Comparison of ENCODE assay signal across 2 cellular contexts in the genomic region with DNA sequence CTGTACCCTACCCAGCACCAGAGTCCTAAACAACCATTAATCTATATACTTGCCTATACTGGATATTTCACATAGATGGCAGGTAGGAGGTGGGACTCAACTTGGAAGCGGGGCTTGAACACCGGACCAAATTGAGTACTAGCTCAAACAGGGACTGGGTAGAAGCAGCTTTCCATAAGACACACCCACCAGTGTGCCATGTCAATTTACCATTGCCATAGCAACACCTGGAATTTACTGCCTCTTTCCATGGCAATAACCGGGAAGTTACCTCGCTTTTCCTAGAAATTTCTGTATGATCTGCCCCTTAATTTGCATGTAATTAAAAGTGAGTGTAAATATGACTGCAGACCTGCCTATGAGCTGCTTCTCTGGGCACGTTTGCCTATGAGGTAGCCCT.
TF ChIP-seq lines count a peak whose summit lies in the region.

No MANE protein-coding gene starts in this region.

TF ChIP-seq in GM23338, 12 proteins besides CTCF, POLR2A, EP300 and RAD21 (continued from another document):
- TF ChIP-seq, protein P1, sequence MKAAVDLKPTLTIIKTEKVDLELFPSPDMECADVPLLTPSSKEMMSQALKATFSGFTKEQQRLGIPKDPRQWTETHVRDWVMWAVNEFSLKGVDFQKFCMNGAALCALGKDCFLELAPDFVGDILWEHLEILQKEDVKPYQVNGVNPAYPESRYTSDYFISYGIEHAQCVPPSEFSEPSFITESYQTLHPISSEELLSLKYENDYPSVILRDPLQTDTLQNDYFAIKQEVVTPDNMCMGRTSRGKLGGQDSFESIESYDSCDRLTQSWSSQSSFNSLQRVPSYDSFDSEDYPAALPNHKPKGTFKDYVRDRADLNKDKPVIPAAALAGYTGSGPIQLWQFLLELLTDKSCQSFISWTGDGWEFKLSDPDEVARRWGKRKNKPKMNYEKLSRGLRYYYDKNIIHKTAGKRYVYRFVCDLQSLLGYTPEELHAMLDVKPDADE (IDR thresholded peaks at IDR 0.05) = no peak
- TF ChIP-seq, protein P2, sequence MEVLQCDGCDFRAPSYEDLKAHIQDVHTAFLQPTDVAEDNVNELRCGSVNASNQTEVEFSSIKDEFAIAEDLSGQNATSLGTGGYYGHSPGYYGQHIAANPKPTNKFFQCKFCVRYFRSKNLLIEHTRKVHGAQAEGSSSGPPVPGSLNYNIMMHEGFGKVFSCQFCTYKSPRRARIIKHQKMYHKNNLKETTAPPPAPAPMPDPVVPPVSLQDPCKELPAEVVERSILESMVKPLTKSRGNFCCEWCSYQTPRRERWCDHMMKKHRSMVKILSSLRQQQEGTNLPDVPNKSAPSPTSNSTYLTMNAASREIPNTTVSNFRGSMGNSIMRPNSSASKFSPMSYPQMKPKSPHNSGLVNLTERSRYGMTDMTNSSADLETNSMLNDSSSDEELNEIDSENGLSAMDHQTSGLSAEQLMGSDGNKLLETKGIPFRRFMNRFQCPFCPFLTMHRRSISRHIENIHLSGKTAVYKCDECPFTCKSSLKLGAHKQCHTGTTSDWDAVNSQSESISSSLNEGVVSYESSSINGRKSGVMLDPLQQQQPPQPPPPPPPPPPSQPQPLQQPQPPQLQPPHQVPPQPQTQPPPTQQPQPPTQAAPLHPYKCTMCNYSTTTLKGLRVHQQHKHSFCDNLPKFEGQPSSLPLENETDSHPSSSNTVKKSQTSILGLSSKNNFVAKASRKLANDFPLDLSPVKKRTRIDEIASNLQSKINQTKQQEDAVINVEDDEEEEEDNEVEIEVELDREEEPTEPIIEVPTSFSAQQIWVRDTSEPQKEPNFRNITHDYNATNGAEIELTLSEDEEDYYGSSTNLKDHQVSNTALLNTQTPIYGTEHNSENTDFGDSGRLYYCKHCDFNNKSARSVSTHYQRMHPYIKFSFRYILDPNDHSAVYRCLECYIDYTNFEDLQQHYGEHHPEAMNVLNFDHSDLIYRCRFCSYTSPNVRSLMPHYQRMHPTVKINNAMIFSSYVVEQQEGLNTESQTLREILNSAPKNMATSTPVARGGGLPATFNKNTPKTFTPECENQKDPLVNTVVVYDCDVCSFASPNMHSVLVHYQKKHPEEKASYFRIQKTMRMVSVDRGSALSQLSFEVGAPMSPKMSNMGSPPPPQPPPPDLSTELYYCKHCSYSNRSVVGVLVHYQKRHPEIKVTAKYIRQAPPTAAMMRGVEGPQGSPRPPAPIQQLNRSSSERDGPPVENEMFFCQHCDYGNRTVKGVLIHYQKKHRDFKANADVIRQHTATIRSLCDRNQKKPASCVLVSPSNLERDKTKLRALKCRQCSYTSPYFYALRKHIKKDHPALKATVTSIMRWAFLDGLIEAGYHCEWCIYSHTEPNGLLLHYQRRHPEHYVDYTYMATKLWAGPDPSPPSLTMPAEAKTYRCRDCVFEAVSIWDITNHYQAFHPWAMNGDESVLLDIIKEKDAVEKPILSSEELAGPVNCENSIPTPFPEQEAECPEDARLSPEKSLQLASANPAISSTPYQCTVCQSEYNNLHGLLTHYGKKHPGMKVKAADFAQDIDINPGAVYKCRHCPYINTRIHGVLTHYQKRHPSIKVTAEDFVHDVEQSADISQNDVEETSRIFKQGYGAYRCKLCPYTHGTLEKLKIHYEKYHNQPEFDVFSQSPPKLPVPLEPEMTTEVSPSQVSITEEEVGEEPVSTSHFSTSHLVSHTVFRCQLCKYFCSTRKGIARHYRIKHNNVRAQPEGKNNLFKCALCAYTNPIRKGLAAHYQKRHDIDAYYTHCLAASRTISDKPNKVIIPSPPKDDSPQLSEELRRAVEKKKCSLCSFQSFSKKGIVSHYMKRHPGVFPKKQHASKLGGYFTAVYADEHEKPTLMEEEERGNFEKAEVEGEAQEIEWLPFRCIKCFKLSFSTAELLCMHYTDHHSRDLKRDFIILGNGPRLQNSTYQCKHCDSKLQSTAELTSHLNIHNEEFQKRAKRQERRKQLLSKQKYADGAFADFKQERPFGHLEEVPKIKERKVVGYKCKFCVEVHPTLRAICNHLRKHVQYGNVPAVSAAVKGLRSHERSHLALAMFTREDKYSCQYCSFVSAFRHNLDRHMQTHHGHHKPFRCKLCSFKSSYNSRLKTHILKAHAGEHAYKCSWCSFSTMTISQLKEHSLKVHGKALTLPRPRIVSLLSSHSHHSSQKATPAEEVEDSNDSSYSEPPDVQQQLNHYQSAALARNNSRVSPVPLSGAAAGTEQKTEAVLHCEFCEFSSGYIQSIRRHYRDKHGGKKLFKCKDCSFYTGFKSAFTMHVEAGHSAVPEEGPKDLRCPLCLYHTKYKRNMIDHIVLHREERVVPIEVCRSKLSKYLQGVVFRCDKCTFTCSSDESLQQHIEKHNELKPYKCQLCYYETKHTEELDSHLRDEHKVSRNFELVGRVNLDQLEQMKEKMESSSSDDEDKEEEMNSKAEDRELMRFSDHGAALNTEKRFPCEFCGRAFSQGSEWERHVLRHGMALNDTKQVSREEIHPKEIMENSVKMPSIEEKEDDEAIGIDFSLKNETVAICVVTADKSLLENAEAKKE (CRISPR knock-in tag; IDR thresholded peaks at IDR 0.05) = no peak
- TF ChIP-seq STAT1 (IDR thresholded peaks at IDR 0.05; ENCODE audit: unreplicated experiment) (no peak), EZH2phosphoT487 (IDR thresholded peaks at IDR 0.05; ENCODE audit: unreplicated experiment) (no peak), ZNF331 (CRISPR knock-in tag; IDR thresholded peaks at IDR 0.05; ENCODE audit: low read depth) (no peak), POLR2AphosphoS5 (IDR thresholded peaks at IDR 0.05; ENCODE audit: low read depth) (no peak)
- TF ChIP-seq, protein P3, sequence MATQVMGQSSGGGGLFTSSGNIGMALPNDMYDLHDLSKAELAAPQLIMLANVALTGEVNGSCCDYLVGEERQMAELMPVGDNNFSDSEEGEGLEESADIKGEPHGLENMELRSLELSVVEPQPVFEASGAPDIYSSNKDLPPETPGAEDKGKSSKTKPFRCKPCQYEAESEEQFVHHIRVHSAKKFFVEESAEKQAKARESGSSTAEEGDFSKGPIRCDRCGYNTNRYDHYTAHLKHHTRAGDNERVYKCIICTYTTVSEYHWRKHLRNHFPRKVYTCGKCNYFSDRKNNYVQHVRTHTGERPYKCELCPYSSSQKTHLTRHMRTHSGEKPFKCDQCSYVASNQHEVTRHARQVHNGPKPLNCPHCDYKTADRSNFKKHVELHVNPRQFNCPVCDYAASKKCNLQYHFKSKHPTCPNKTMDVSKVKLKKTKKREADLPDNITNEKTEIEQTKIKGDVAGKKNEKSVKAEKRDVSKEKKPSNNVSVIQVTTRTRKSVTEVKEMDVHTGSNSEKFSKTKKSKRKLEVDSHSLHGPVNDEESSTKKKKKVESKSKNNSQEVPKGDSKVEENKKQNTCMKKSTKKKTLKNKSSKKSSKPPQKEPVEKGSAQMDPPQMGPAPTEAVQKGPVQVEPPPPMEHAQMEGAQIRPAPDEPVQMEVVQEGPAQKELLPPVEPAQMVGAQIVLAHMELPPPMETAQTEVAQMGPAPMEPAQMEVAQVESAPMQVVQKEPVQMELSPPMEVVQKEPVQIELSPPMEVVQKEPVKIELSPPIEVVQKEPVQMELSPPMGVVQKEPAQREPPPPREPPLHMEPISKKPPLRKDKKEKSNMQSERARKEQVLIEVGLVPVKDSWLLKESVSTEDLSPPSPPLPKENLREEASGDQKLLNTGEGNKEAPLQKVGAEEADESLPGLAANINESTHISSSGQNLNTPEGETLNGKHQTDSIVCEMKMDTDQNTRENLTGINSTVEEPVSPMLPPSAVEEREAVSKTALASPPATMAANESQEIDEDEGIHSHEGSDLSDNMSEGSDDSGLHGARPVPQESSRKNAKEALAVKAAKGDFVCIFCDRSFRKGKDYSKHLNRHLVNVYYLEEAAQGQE (IDR thresholded peaks at IDR 0.05; ENCODE audit: unreplicated experiment) = no peak

TF ChIP-seq in K562, 482 proteins besides CTCF, POLR2A, EP300 and RAD21 (continued from another document):
- TF ChIP-seq, protein P4, sequence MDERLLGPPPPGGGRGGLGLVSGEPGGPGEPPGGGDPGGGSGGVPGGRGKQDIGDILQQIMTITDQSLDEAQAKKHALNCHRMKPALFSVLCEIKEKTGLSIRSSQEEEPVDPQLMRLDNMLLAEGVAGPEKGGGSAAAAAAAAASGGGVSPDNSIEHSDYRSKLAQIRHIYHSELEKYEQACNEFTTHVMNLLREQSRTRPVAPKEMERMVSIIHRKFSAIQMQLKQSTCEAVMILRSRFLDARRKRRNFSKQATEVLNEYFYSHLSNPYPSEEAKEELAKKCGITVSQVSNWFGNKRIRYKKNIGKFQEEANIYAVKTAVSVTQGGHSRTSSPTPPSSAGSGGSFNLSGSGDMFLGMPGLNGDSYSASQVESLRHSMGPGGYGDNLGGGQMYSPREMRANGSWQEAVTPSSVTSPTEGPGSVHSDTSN (CRISPR knock-in tag; IDR thresholded peaks at IDR 0.05; ENCODE audit: low read depth) = no peak
- TF ChIP-seq, protein P4 (tag; conservative IDR thresholded peaks at IDR 0.05; ENCODE audit: low read depth) = 0 out of 2 replicates have a peak, but pooled peaks have one; percentile 32
- TF ChIP-seq RBBP5 (IDR thresholded peaks at IDR 0.05; ENCODE audit: borderline replicate concordance, insufficient read depth, low read length, poor library complexity, severe bottlenecking) (no peak), PCBP1 (IDR thresholded peaks at IDR 0.05; ENCODE audit: low read depth, low read length, poor library complexity, severe bottlenecking) (no peak), ZNF24 (IDR thresholded peaks at IDR 0.05) (no peak), RFX1 (IDR thresholded peaks at IDR 0.05) (peak; percentile 72), ZNF121 (CRISPR knock-in tag; conservative IDR thresholded peaks at IDR 0.05) (no peak), ZNF445 (CRISPR knock-in tag; IDR thresholded peaks at IDR 0.05; ENCODE audit: low read depth) (no peak), MXI1 (IDR thresholded peaks at IDR 0.05; ENCODE audit: low read depth, low read length) (no peak), DACH1 (IDR thresholded peaks at IDR 0.05; ENCODE audit: partially characterized antibody) (no peak), PHB (CRISPR knock-in tag; IDR thresholded peaks at IDR 0.05) (no peak), TARDBP (IDR thresholded peaks at IDR 0.05) (no peak), SETDB1 (IDR thresholded peaks at IDR 0.05; ENCODE audit: low read length) (no peak)
- TF ChIP-seq, protein P5, sequence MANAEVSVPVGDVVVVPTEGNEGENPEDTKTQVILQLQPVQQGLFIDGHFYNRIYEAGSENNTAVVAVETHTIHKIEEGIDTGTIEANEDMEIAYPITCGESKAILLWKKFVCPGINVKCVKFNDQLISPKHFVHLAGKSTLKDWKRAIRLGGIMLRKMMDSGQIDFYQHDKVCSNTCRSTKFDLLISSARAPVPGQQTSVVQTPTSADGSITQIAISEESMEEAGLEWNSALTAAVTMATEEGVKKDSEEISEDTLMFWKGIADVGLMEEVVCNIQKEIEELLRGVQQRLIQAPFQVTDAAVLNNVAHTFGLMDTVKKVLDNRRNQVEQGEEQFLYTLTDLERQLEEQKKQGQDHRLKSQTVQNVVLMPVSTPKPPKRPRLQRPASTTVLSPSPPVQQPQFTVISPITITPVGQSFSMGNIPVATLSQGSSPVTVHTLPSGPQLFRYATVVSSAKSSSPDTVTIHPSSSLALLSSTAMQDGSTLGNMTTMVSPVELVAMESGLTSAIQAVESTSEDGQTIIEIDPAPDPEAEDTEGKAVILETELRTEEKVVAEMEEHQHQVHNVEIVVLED (CRISPR knock-in tag; IDR thresholded peaks at IDR 0.05) = no peak
- TF ChIP-seq, protein P6, sequence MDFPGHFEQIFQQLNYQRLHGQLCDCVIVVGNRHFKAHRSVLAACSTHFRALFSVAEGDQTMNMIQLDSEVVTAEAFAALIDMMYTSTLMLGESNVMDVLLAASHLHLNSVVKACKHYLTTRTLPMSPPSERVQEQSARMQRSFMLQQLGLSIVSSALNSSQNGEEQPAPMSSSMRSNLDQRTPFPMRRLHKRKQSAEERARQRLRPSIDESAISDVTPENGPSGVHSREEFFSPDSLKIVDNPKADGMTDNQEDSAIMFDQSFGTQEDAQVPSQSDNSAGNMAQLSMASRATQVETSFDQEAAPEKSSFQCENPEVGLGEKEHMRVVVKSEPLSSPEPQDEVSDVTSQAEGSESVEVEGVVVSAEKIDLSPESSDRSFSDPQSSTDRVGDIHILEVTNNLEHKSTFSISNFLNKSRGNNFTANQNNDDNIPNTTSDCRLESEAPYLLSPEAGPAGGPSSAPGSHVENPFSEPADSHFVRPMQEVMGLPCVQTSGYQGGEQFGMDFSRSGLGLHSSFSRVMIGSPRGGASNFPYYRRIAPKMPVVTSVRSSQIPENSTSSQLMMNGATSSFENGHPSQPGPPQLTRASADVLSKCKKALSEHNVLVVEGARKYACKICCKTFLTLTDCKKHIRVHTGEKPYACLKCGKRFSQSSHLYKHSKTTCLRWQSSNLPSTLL (IDR thresholded peaks at IDR 0.05) = no peak
- TF ChIP-seq, protein P7, sequence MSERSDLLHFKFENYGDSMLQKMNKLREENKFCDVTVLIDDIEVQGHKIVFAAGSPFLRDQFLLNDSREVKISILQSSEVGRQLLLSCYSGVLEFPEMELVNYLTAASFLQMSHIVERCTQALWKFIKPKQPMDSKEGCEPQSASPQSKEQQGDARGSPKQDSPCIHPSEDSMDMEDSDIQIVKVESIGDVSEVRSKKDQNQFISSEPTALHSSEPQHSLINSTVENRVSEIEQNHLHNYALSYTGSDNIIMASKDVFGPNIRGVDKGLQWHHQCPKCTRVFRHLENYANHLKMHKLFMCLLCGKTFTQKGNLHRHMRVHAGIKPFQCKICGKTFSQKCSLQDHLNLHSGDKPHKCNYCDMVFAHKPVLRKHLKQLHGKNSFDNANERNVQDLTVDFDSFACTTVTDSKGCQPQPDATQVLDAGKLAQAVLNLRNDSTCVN (CRISPR knock-in tag; IDR thresholded peaks at IDR 0.05) = no peak
- TF ChIP-seq, protein P8, sequence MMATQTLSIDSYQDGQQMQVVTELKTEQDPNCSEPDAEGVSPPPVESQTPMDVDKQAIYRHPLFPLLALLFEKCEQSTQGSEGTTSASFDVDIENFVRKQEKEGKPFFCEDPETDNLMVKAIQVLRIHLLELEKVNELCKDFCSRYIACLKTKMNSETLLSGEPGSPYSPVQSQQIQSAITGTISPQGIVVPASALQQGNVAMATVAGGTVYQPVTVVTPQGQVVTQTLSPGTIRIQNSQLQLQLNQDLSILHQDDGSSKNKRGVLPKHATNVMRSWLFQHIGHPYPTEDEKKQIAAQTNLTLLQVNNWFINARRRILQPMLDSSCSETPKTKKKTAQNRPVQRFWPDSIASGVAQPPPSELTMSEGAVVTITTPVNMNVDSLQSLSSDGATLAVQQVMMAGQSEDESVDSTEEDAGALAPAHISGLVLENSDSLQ (IDR thresholded peaks at IDR 0.05) = peak; percentile 76
